In the genomic region with DNA sequence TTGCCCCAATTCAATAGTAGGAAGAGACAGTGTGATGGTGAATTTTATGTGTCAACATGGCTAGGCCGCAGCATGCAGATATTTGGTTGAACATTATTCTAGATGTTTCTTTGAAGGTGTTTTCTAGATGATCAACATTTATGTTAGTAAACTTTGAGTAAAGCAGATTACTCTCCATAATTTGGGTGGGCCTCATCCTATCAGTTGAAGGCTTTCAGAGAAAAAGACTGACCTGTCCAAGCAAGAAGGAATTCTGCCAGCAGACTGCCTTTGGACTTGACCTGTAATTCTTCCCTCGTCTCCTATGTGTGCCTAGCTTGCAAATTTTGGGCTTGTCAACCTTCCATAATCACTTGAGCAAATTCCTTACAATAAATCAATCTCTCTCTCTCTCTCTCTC, we compare ENCODE assay signal across 38 cellular contexts. TPM values are rescaled to one million over a fixed set of nuclear protein-coding genes. Genes with fewer than 3 reads are reported as not detected.
"Had no signal": no experiment of that assay in that cellular context is flagged by ENCODE, and none has a peak within 500 bp of the region (broad histone marks: within the 10 kb centered on the region; RNA-seq: fewer than 3 reads in every experiment).

No MANE protein-coding gene starts in this region.

- H3K36me3 ChIP-seq: adrenal gland, ascending aorta, brain microvascular endothelial cell, breast epithelium, cardiac muscle cell had no signal

- FAIRE-seq: astrocyte, bronchial epithelial cell had no signal

- H3K27ac ChIP-seq: adrenal gland, ascending aorta, body of pancreas, brain microvascular endothelial cell, breast epithelium, cardiac muscle cell had no signal

- ATAC-seq: activated naive CD4-positive, alpha-beta T cell treated with anti-CD3 and anti-CD28 coated beads, Interleukin-2, amount 50 U/mL, for 72 hours; activated naive CD8-positive, alpha-beta T cell treated with anti-CD3 and anti-CD28 coated beads, Interleukin-2, amount 50 U/mL, for 24 hours; activated T-cell treated with anti-CD3 and anti-CD28 coated beads, Interleukin-2, amount 50 U/mL, for 4 hours; activated T-cell treated with anti-CD3 and anti-CD28 coated beads, Interleukin-2, amount 50 U/mL, for 72 hours; activated T-helper 17 cell treated with anti-CD3 and anti-CD28 coated beads, Interleukin-2, amount 50 U/mL, for 72 hours; body of pancreas had no signal

- H3K4me3 ChIP-seq: adrenal gland, ascending aorta, body of pancreas, breast epithelium, cardiac muscle cell had no signal

- DNase-seq: activated effector memory CD4-positive, alpha-beta T cell treated with anti-CD3 and anti-CD28 coated beads, Interleukin-2, amount 50 U/mL, for 16 hours; activated gamma-delta T cell; activated gamma-delta T cell treated with Interleukin-2 at 50 U/mL for 16 hours; activated naive CD4-positive, alpha-beta T cell; activated naive CD4-positive, alpha-beta T cell treated with anti-CD3 and anti-CD28 coated beads for 36 hours; activated naive CD4-positive, alpha-beta T cell treated with anti-CD3 and anti-CD28 coated beads, Interleukin-2, amount 10 ng/mL, durations not matched to agents 7 days and 5 days; activated naive CD4-positive, alpha-beta T cell treated with anti-CD3 and anti-CD28 coated beads, Interleukin-2, amount 50 U/mL, for 16 hours; activated naive CD4-positive, alpha-beta T cell treated with Interleukin-2 at 50 U/mL for 16 hours; activated naive CD8-positive, alpha-beta T cell treated with anti-CD3 and anti-CD28 coated beads for 36 hours; activated naive CD8-positive, alpha-beta T cell treated with anti-CD3 and anti-CD28 coated beads, Interleukin-2, amount 10 ng/mL, durations not matched to agents 7 days and 5 days; activated naive CD8-positive, alpha-beta T cell treated with anti-CD3 and anti-CD28 coated beads, Interleukin-2, amount 50 U/mL, for 24 hours; activated T-cell treated with anti-CD3 and anti-CD28 coated beads, Interleukin-2, amount 50 U/mL, for 1 hour; activated T-cell treated with anti-CD3 and anti-CD28 coated beads, Interleukin-2, amount 50 U/mL, for 24 hours; activated T-cell treated with anti-CD3 and anti-CD28 coated beads, Interleukin-2, amount 50 U/mL, for 4 hours; activated T-cell treated with anti-CD3 and anti-CD28 coated beads, Interleukin-2, amount 50 U/mL, for 48 hours; activated T-cell treated with anti-CD3 and anti-CD28 coated beads, Interleukin-2, amount 50 U/mL, for 72 hours; adrenal gland; amniotic stem cell; amygdala; anterior cingulate cortex; aorta; body of pancreas; brain microvascular endothelial cell; caudate nucleus; central memory CD4-positive, alpha-beta T cell; cerebellar nuclear complex had no signal

- H3K27me3 ChIP-seq: adrenal gland, ascending aorta, body of pancreas, breast epithelium had no signal

- H3K9me3 ChIP-seq: adrenal gland, ascending aorta, body of pancreas, breast epithelium had no signal

- H3K4me1 ChIP-seq: adrenal gland, ascending aorta, body of pancreas, breast epithelium had no signal

RNA-seq across cellular contexts. Expression of gene GRP, which starts 8.3 kb away (rescaled TPM):
- total RNA-seq: activated naive CD4-positive, alpha-beta T cell treated with anti-CD3 and anti-CD28 coated beads for 36 hours; activated naive CD4-positive, alpha-beta T cell treated with anti-CD3 and anti-CD28 coated beads, Interleukin-2, amount 50 U/mL, for 72 hours; activated naive CD8-positive, alpha-beta T cell treated with anti-CD3 and anti-CD28 coated beads for 36 hours; activated naive CD8-positive, alpha-beta T cell treated with anti-CD3 and anti-CD28 coated beads, Interleukin-2, amount 10 ng/mL, durations not matched to agents 7 days and 5 days; activated T-cell treated with anti-CD3 and anti-CD28 coated beads, Interleukin-2, amount 50 U/mL, for 4 hours; activated T-cell treated with anti-CD3 and anti-CD28 coated beads, Interleukin-2, amount 50 U/mL, for 72 hours; activated T-helper 1 cell treated with anti-CD3 and anti-CD28 coated beads, Interleukin-12 subunit alpha, Interleukin-12 subunit beta, Interleukin-2, Interleukin-4 antibody, amounts not matched to agents 30 ng/mL and 10 ng/mL and 1 ng/mL, durations not matched to agents 14 hours and 24 hours and 36 hours; activated T-helper 17 cell treated with anti-CD3 and anti-CD28 coated beads, Interleukin-2, amount 50 U/mL, for 72 hours; activated T-helper 2 cell treated with anti-CD3 and anti-CD28 coated beads, Interferon-gamma antibody, Interleukin-2, Interleukin-4, amounts not matched to agents 10 μg/mL and 5 μg/mL and 100 μg/mL, durations not matched to agents 14 hours and 24 hours and 36 hours; aorta; ascending aorta; astrocyte; bronchial epithelial cell; cardiac septum; cerebellum; chondrocyte had no signal
- polyA plus RNA-seq: cardiac muscle cell had no signal
